ENCODE assay signal across 15 cellular contexts in genomic region chr18:944440-944839, GRCh38. TPM values are rescaled to one million over a fixed set of nuclear protein-coding genes. Genes with fewer than 3 reads are reported as not detected.
A peak's percentile ranks its signal among the peaks of the same experiment; 100 is the strongest.
DNase-seq lines count a peak whose midpoint lies in the region; ATAC-seq and TF ChIP-seq lines count a peak whose summit lies in the region.
"Had no signal": no experiment of that assay in that cellular context is flagged by ENCODE, and none has a peak within 500 bp of the region (broad histone marks: within the 10 kb centered on the region; RNA-seq: fewer than 3 reads in every experiment).

No MANE protein-coding gene starts in this region.

- H3K36me3 ChIP-seq in PC-3 (ENCODE audit: low read depth, low read length) (no peaks in the 10 kb centered on the region), esophagus muscularis mucosa (no peaks in the 10 kb centered on the region)
- H3K36me3 ChIP-seq in CD4-positive, alpha-beta memory T cell (ENCODE audit: insufficient read depth, low read length), result no peaks in the 10 kb centered on the region
- no peaks in the 10 kb centered on the region for H3K36me3 ChIP-seq in effector memory CD4-positive, alpha-beta T cell (ENCODE audit: control insufficient read depth, insufficient read depth, low read length)
- H3K36me3 ChIP-seq: cardiac muscle cell had no signal

- no peak overlapping the region for H3K9ac ChIP-seq in PC-3 (ENCODE audit: low read length)

- peaks cover 0 to 8% (median 0%) of the 10 kb centered on the region in 8 donors for H3K9me3 Mint-ChIP-seq in CD4-positive, alpha-beta memory T cell
- H3K9me3 Mint-ChIP-seq in activated CD8-positive, alpha-beta T cell treated with anti-CD3 and anti-CD28 coated beads, Interleukin-2, amount 10 ng/mL, durations not matched to agents 7 days and 5 days (ENCODE audit: insufficient read depth), result no peaks in the 10 kb centered on the region
- H3K9me3 Mint-ChIP-seq: activated CD4-positive, alpha-beta memory T cell treated with anti-CD3 and anti-CD28 coated beads for 36 hours had no signal

- H3K27ac Mint-ChIP-seq in CD4-positive, alpha-beta memory T cell, result no peak overlapping the region
- H3K27ac Mint-ChIP-seq in activated CD8-positive, alpha-beta T cell treated with anti-CD3 and anti-CD28 coated beads, Interleukin-2, amount 10 ng/mL, durations not matched to agents 7 days and 5 days, result no peak overlapping the region
- H3K27ac Mint-ChIP-seq: activated CD4-positive, alpha-beta memory T cell treated with anti-CD3 and anti-CD28 coated beads for 36 hours had no signal

- H3K4me1 ChIP-seq in PC-3 (ENCODE audit: insufficient read depth, low read length), result peaks cover 7% of the 10 kb centered on the region; the same call in 1 of the 2 replicates
- H3K4me1 ChIP-seq in esophagus muscularis mucosa, result no peaks in the 10 kb centered on the region
- H3K4me1 ChIP-seq in CD4-positive, alpha-beta memory T cell (ENCODE audit: insufficient read depth, low read length), result no peaks in the 10 kb centered on the region
- no peaks in the 10 kb centered on the region for H3K4me1 ChIP-seq in effector memory CD4-positive, alpha-beta T cell (ENCODE audit: control insufficient read depth, insufficient read depth, low read length, poor library complexity, severe bottlenecking)
- H3K4me1 ChIP-seq: A549 had no signal

- H2AFZ ChIP-seq in PC-3 (ENCODE audit: low read length), result no peak overlapping the region

- CTCF ChIA-PET in PC-3 (lab: Charles Lee), result no interaction called here
- CTCF ChIA-PET in CD4-positive, alpha-beta memory T cell (lab: Charles Lee; ENCODE audit: partially characterized antibody), result no interaction called here
- CTCF ChIA-PET in activated CD8-positive, alpha-beta T cell treated with anti-CD3 and anti-CD28 coated beads, Interleukin-2, amount 10 ng/mL, durations not matched to agents 7 days and 5 days (lab: Charles Lee), result interaction anchor here (0.9 to 1.7 kb wide), 2 partner anchors 17 to 79 kb away, joined by 4 read pairs; no protein-coding TSS in a partner anchor

- H3K27me3 ChIP-seq in PC-3 (ENCODE audit: low read length) (0 out of 2 replicates have a peak, but pooled peaks cover 5% of the 10 kb centered on the region), esophagus muscularis mucosa (peaks cover 0 to 4% (median 0%) of the 10 kb centered on the region in 4 donors)
- no peaks in the 10 kb centered on the region for H3K27me3 ChIP-seq in CD4-positive, alpha-beta memory T cell (ENCODE audit: insufficient read depth, low read length)
- no peaks in the 10 kb centered on the region for H3K27me3 ChIP-seq in effector memory CD4-positive, alpha-beta T cell (replicated peaks; ENCODE audit: control insufficient read depth, insufficient read depth, low read length, poor library complexity, severe bottlenecking)
- H3K27me3 ChIP-seq: cardiac muscle cell had no signal

- no peaks in the 10 kb centered on the region for H4K20me1 ChIP-seq in PC-3 (ENCODE audit: low read length)

- H3K27me3 Mint-ChIP-seq in CD4-positive, alpha-beta memory T cell, result peaks cover 1 to 13% of the 10 kb centered on the region in 2 donors
- H3K27me3 Mint-ChIP-seq in activated CD8-positive, alpha-beta T cell treated with anti-CD3 and anti-CD28 coated beads, Interleukin-2, amount 10 ng/mL, durations not matched to agents 7 days and 5 days (ENCODE audit: low read depth), result peaks cover 4% of the 10 kb centered on the region

- TF ChIP-seq POLR2A in esophagus muscularis mucosa (IDR thresholded peaks at IDR 0.05; ENCODE audit: low read depth), result no peak

- H3K79me2 ChIP-seq in PC-3 (ENCODE audit: low read length), result no peaks in the 10 kb centered on the region

- no peaks in the 10 kb centered on the region for H3K4me1 Mint-ChIP-seq in CD4-positive, alpha-beta memory T cell
- H3K4me1 Mint-ChIP-seq in activated CD8-positive, alpha-beta T cell treated with anti-CD3 and anti-CD28 coated beads, Interleukin-2, amount 10 ng/mL, durations not matched to agents 7 days and 5 days (ENCODE audit: low read depth), result no peaks in the 10 kb centered on the region

- POLR2A ChIA-PET in PC-3 (lab: Charles Lee; ENCODE audit: unreplicated experiment), result interaction anchor here (0.6 kb wide), 1 partner anchor 1480 kb away, joined by 3 read pairs; no protein-coding TSS in a partner anchor
- POLR2A ChIA-PET in CD4-positive, alpha-beta memory T cell (lab: Charles Lee; ENCODE audit: partially characterized antibody), result no interaction called here
- POLR2A ChIA-PET in activated CD8-positive, alpha-beta T cell treated with anti-CD3 and anti-CD28 coated beads, Interleukin-2, amount 10 ng/mL, durations not matched to agents 7 days and 5 days (lab: Charles Lee), result no interaction called here

- H3K9me3 ChIP-seq in PC-3 (ENCODE audit: low read length) (no peaks in the 10 kb centered on the region), esophagus muscularis mucosa (no peaks in the 10 kb centered on the region)
- no peaks in the 10 kb centered on the region for H3K9me3 ChIP-seq in CD4-positive, alpha-beta memory T cell (ENCODE audit: control insufficient read depth in 1 of 2, low read length in 2 of 2)
- H3K9me3 ChIP-seq in effector memory CD4-positive, alpha-beta T cell (ENCODE audit: control insufficient read depth, low read length), result no peaks in the 10 kb centered on the region
- H3K9me3 ChIP-seq: A549 had no signal

- no TSS peak for BruUV-seq in PC-3 (replicated peaks; lab: Mats Ljungman, UMichigan)

- H3K4me3 ChIP-seq in PC-3 (ENCODE audit: low read length) (no peak overlapping the region), esophagus muscularis mucosa (no peak overlapping the region)
- no peak overlapping the region for H3K4me3 ChIP-seq in CD4-positive, alpha-beta memory T cell (ENCODE audit: low read length in 2 of 2)
- no peak overlapping the region for H3K4me3 ChIP-seq in effector memory CD4-positive, alpha-beta T cell (ENCODE audit: insufficient read depth, low read depth, low read length, poor library complexity, severe bottlenecking)
- H3K4me3 ChIP-seq: A549, cardiac muscle cell had no signal

- no peaks in the 10 kb centered on the region for H3F3A ChIP-seq in PC-3 (ENCODE audit: low read length, unreplicated experiment)

- 7% methylated on average over 1 of the region's 1 CpG for WGBS in esophagus muscularis mucosa

- DNase-seq in NCI-H2171 treated with DMSO at 0.1 percent for 48 hours (lab: John Stamatoyannopoulos, UW) (peak; percentile 12), NCI-H2171 (lab: John Stamatoyannopoulos, UW) (no peak), PC-3 (peak; percentile 86), esophagus muscularis mucosa (ENCODE audit: extremely low spot score) (peak; percentile 79), stromal cell of bone marrow (ENCODE audit: low read depth) (peak; percentile 39)
- no peak for DNase-seq in CD4-positive, alpha-beta memory T cell
- no peak for DNase-seq in effector memory CD4-positive, alpha-beta T cell
- DNase-seq in activated CD8-positive, alpha-beta T cell treated with anti-CD3 and anti-CD28 coated beads, Interleukin-2, amount 10 ng/mL, durations not matched to agents 7 days and 5 days, result no peak
- DNase-seq: activated CD4-positive, alpha-beta memory T cell treated with anti-CD3 and anti-CD28 coated beads for 36 hours; activated gamma-delta T cell; stimulated activated CD8-positive, alpha-beta memory T cell treated with anti-CD3 and anti-CD28 coated beads, Interleukin-4, amount 100 ng/mL, for 48 hours had no signal

- no peak for TF ChIP-seq EP300 in esophagus muscularis mucosa (IDR thresholded peaks at IDR 0.05)

- H3K9me2 ChIP-seq in PC-3 (replicated peaks; ENCODE audit: low read length), result no peaks in the 10 kb centered on the region

- no peak overlapping the region for H3K4me2 ChIP-seq in PC-3 (ENCODE audit: low read length)
- H3K4me2 ChIP-seq: A549 had no signal

- intact Hi-C loops in PC-3 (cut with micrococcal nuclease) (no loop called here), esophagus muscularis mucosa (cut with DNase I) (no loop called here)
- intact Hi-C loops in CD4-positive, alpha-beta memory T cell (cut with micrococcal nuclease), result no loop called here

- no peaks in the 10 kb centered on the region for H3K36me3 Mint-ChIP-seq in CD4-positive, alpha-beta memory T cell
- H3K36me3 Mint-ChIP-seq in activated CD8-positive, alpha-beta T cell treated with anti-CD3 and anti-CD28 coated beads, Interleukin-2, amount 10 ng/mL, durations not matched to agents 7 days and 5 days (ENCODE audit: low read depth), result no peaks in the 10 kb centered on the region
- H3K36me3 Mint-ChIP-seq: activated CD4-positive, alpha-beta memory T cell treated with anti-CD3 and anti-CD28 coated beads for 36 hours had no signal

- TF ChIP-seq CTCF in PC-3 (conservative IDR thresholded peaks at IDR 0.05; ENCODE audit: low read depth, low read length), result no peak
- TF ChIP-seq CTCF in esophagus muscularis mucosa (IDR thresholded peaks at IDR 0.05), result no peak

- H3K4me3 Mint-ChIP-seq in CD4-positive, alpha-beta memory T cell, result no peak overlapping the region
- H3K4me3 Mint-ChIP-seq in activated CD8-positive, alpha-beta T cell treated with anti-CD3 and anti-CD28 coated beads, Interleukin-2, amount 10 ng/mL, durations not matched to agents 7 days and 5 days, result no peak overlapping the region
- H3K4me3 Mint-ChIP-seq: activated CD4-positive, alpha-beta memory T cell treated with anti-CD3 and anti-CD28 coated beads for 36 hours had no signal

- peak; percentile 88 for ATAC-seq in PC-3
- ATAC-seq in activated CD8-positive, alpha-beta T cell treated with anti-CD3 and anti-CD28 coated beads, Interleukin-2, amount 10 ng/mL, durations not matched to agents 7 days and 5 days, result no peak
- ATAC-seq: A549, Panc1 had no signal

- H3K27ac ChIP-seq in PC-3 (ENCODE audit: low read length) (no peak overlapping the region), esophagus muscularis mucosa (replicated peaks in 1 of 4) (no peak overlapping the region)
- H3K27ac ChIP-seq in CD4-positive, alpha-beta memory T cell (ENCODE audit: low read depth, low read length), result no peak overlapping the region
- H3K27ac ChIP-seq in effector memory CD4-positive, alpha-beta T cell (ENCODE audit: insufficient read depth, low read length, poor library complexity, severe bottlenecking), result no peak overlapping the region
- H3K27ac ChIP-seq: A549, cardiac muscle cell had no signal

RNA-seq across cellular contexts. Expression of gene ADCYAP1, which starts 39.8 kb away (rescaled TPM):
- 0.36 TPM in 1 of 2 replicates, not detected in the other for total RNA-seq in PC-3 (2014; rRNA removed)
- 1 to 10 TPM; 1.2 to 4.0 (median 2.0) TPM for total RNA-seq in esophagus muscularis mucosa
- not detected for total RNA-seq in CD4-positive, alpha-beta memory T cell
- polyA plus RNA-seq in CD4-positive, alpha-beta memory T cell, result not detected
- not detected for total RNA-seq in activated CD8-positive, alpha-beta T cell treated with anti-CD3 and anti-CD28 coated beads, Interleukin-2, amount 10 ng/mL, durations not matched to agents 7 days and 5 days
- total RNA-seq: activated CD4-positive, alpha-beta memory T cell treated with anti-CD3 and anti-CD28 coated beads for 36 hours; cardiac muscle cell; mononuclear cell had no signal
- polyA plus RNA-seq: A549, cardiac muscle cell had no signal

Comparison
In these comparisons a context has a peak if more than half of its experiments do, and no peak if none do; other contexts are left out.
1. DNase-seq: peak in NCI-H2171 treated with DMSO at 0.1 percent for 48 hours (single experiment), PC-3 (single experiment), esophagus muscularis mucosa (single experiment) and stromal cell of bone marrow (single experiment); none in NCI-H2171 (single experiment), CD4-positive, alpha-beta memory T cell (0 of 5), effector memory CD4-positive, alpha-beta T cell (0 of 3) and activated CD8-positive, alpha-beta T cell treated with anti-CD3 and anti-CD28 coated beads, Interleukin-2, amount 10 ng/mL, durations not matched to agents 7 days and 5 days (single experiment).